Comparison of ENCODE assay signal across 8 cellular contexts in genomic region chr11:33970984-33971466, GRCh38.
A peak's percentile ranks its signal among the peaks of the same experiment; 100 is the strongest.
DNase-seq lines count a peak whose midpoint lies in the region; ATAC-seq and TF ChIP-seq lines count a peak whose summit lies in the region.

No MANE protein-coding gene starts in this region.

- H3K9me3 ChIP-seq in NT2/D1 (ENCODE audit: insufficient read depth, low read length) (no peaks in the 10 kb centered on the region), thyroid gland (no peaks in the 10 kb centered on the region)

- H3K27ac ChIP-seq in thyroid gland = no peak overlapping the region

- no peak overlapping the region for H3K9ac ChIP-seq in NT2/D1 (ENCODE audit: insufficient read length, low read depth)

- H3K4me3 ChIP-seq in NT2/D1 (ENCODE audit: insufficient read length, low read depth) = no peak overlapping the region
- no peak overlapping the region for H3K4me3 ChIP-seq in thyroid gland (replicated peaks in 1 of 3)

- intact Hi-C loops in thyroid gland (cut with DNase I) = no loop called here

- peak in 4 of 6 experiments; percentile 15 to 45 (median 33) for TF ChIP-seq CTCF in thyroid gland (IDR thresholded peaks at IDR 0.05)

- peak; percentile 52 for DNase-seq in 8988T
- DNase-seq in G401 (ENCODE audit: low spot score) = peak; percentile 73
- DNase-seq in HUDEP-2 (lab: John Stamatoyannopoulos, UW; ENCODE audit: unreplicated experiment in 76 of 76) = peak in 67 of 76 experiments; percentile 12 to 80 (median 48)
- DNase-seq in NT2/D1 (ENCODE audit: low read depth, low spot score) = peak; percentile 18
- peak; percentile 72 for DNase-seq in cerebellum (ENCODE audit: low spot score)
- peak; percentile 86 for DNase-seq in left kidney (ENCODE audit: low read depth, low spot score)
- peak; percentile 6 to 19 for DNase-seq in thyroid gland

- H3K27me3 ChIP-seq in NT2/D1 (ENCODE audit: insufficient read depth, insufficient read length) = no peaks in the 10 kb centered on the region
- no peaks in the 10 kb centered on the region for H3K27me3 ChIP-seq in thyroid gland

- TF ChIP-seq POLR2A in thyroid gland (IDR thresholded peaks at IDR 0.05) = no peak

- in situ Hi-C loops in G401 (cut with HindIII; ENCODE audit: low sequenced_read_pairs) = no loop called here

- H3K4me1 ChIP-seq in NT2/D1 (ENCODE audit: insufficient read depth, insufficient read length) = no peaks in the 10 kb centered on the region
- H3K4me1 ChIP-seq in thyroid gland = no peaks in the 10 kb centered on the region

- no peak for ATAC-seq in HG02588 (IDR thresholded peaks at IDR 0.05; ENCODE audit: unreplicated experiment)

- H3K36me3 ChIP-seq in NT2/D1 (ENCODE audit: insufficient read depth, insufficient read length, low read length) (no peaks in the 10 kb centered on the region), thyroid gland (no peaks in the 10 kb centered on the region)

- WGBS in thyroid gland, 2 donors = 22 to 32% methylated on average over 8 of the region's 8 CpGs

Comparison
In these comparisons a context has a peak if more than half of its experiments do, and no peak if none do; other contexts are left out.
1. DNase-seq: peak in every context shown above with its lines; median percentile 86 in left kidney; 73 in G401; 72 in cerebellum; 52 in 8988T; 48 in HUDEP-2; 18 in NT2/D1; 12 in thyroid gland.